In genomic region chr3:39135170-39135805, GRCh38 we compare ENCODE assay signal across 1 cellular context.
TF ChIP-seq lines count a peak whose summit lies in the region.

No MANE protein-coding gene starts in this region.

TF ChIP-seq in liver, 16 proteins besides CTCF, POLR2A, EP300 and RAD21:
- no peak for TF ChIP-seq ATF3 (IDR thresholded peaks at IDR 0.05)
- no peak for TF ChIP-seq HNF4A (conservative IDR thresholded peaks at IDR 0.05)
- no peak for TF ChIP-seq JUND (IDR thresholded peaks at IDR 0.05)
- TF ChIP-seq SP1 (IDR thresholded peaks at IDR 0.05): peak; percentile 55
- no peak for TF ChIP-seq GABPA (IDR thresholded peaks at IDR 0.05 in 1 of 2, conservative IDR thresholded peaks at IDR 0.05 in 1 of 2)
- peak; percentile 86 for TF ChIP-seq NR2F2 (IDR thresholded peaks at IDR 0.05)
- no peak for TF ChIP-seq RXRA (IDR thresholded peaks at IDR 0.05)
- TF ChIP-seq EGR1 (IDR thresholded peaks at IDR 0.05; ENCODE audit: low read depth in 2 of 2): no peak
- no peak for TF ChIP-seq MAX (IDR thresholded peaks at IDR 0.05)
